21 cellular contexts compared by ENCODE assay signal in genomic region chr9:93726147-93726546, GRCh38.
DNase-seq lines count a peak whose midpoint lies in the region; TF ChIP-seq lines count a peak whose summit lies in the region.
"Had no signal": no experiment of that assay in that cellular context is flagged by ENCODE, and none has a peak within 500 bp of the region (broad histone marks: within the 10 kb centered on the region; RNA-seq: fewer than 3 reads in every experiment).

No MANE protein-coding gene starts in this region.

- H3K27ac ChIP-seq in endodermal cell (ENCODE audit: low read depth, low read length) (no peak overlapping the region), stomach (peak overlapping the region in 3 of 5 donors; percentile 47 to 83 (median 62))
- H3K27ac ChIP-seq: 22Rv1; A549; BLaER1 treated with 17β-estradiol and CSF1 and Interleukin-3, amounts not matched to agents 10 nM and 100 nM; C4-2B had no signal

- H3K27ac Mint-ChIP-seq in endodermal cell = no peak overlapping the region
- H3K27ac Mint-ChIP-seq: B cell; CD4-positive, alpha-beta T cell; CD8-positive, alpha-beta T cell had no signal

- H3K4me3 ChIP-seq in endodermal cell (ENCODE audit: low read length) (no peak overlapping the region), stomach (no peak overlapping the region)
- H3K4me3 ChIP-seq: A549; BLaER1 treated with 17β-estradiol and CSF1 and Interleukin-3, amounts not matched to agents 10 nM and 100 nM had no signal

- no peaks in the 10 kb centered on the region for H3K27me3 ChIP-seq in endodermal cell (ENCODE audit: control insufficient read depth, insufficient read depth, low read length, poor library complexity, severe bottlenecking)
- peaks cover 0 to 6% (median 0%) of the 10 kb centered on the region in 3 donors for H3K27me3 ChIP-seq in stomach
- H3K27me3 ChIP-seq: BLaER1 treated with 17β-estradiol and CSF1 and Interleukin-3, amounts not matched to agents 10 nM and 100 nM had no signal

- peaks cover 5% of the 10 kb centered on the region for H3K9me3 Mint-ChIP-seq in endodermal cell
- H3K9me3 Mint-ChIP-seq: CD4-positive, alpha-beta T cell; CD8-positive, alpha-beta T cell had no signal

- POLR2A ChIA-PET in GM10248 (lab: Yijun Ruan, JAX) = no interaction called here

- no peaks in the 10 kb centered on the region for H3K36me3 Mint-ChIP-seq in endodermal cell (ENCODE audit: low read depth)
- H3K36me3 Mint-ChIP-seq: CD8-positive, alpha-beta T cell had no signal

- no peak for TF ChIP-seq EP300 in stomach (IDR thresholded peaks at IDR 0.05)

- in situ Hi-C loops in GM13976 (cut with MboI; ENCODE audit: low sequenced_read_pairs, unreplicated experiment) = no loop called here

- no peaks in the 10 kb centered on the region for H3K4me1 ChIP-seq in endodermal cell (ENCODE audit: control insufficient read depth, insufficient read depth, low read length)
- peaks cover 0 to 33% (median 5%) of the 10 kb centered on the region in 4 donors for H3K4me1 ChIP-seq in stomach
- H3K4me1 ChIP-seq: A549 had no signal

- no peaks in the 10 kb centered on the region for H3K36me3 ChIP-seq in endodermal cell (ENCODE audit: control insufficient read depth, insufficient read depth, low read length)
- H3K36me3 ChIP-seq in stomach = no peaks in the 10 kb centered on the region
- H3K36me3 ChIP-seq: BLaER1 treated with 17β-estradiol and CSF1 and Interleukin-3, amounts not matched to agents 10 nM and 100 nM had no signal

- H3K4me1 Mint-ChIP-seq in endodermal cell = no peaks in the 10 kb centered on the region
- H3K4me1 Mint-ChIP-seq: B cell had no signal

- peaks cover under 1% of the 10 kb centered on the region for H3K27me3 Mint-ChIP-seq in endodermal cell (ENCODE audit: insufficient read depth)

- 87 to 88% methylated on average over 5 to 7 of the region's 7 CpGs for WGBS in endodermal cell (ENCODE audit: insufficient coverage in 1 of 2, insufficient read length in 1 of 2), 2 experiments
- WGBS in stomach, 5 donors = 85 to 92% (median 89%) methylated on average over 6 to 7 of the region's 7 CpGs

- TF ChIP-seq CTCF in GM13976 (IDR thresholded peaks at IDR 0.05; ENCODE audit: borderline replicate concordance, control extremely low read depth, extremely low read depth, insufficient read depth, missing control alignments) (no peak), endodermal cell (conservative IDR thresholded peaks at IDR 0.05) (no peak), stomach (IDR thresholded peaks at IDR 0.05) (no peak), GM10248 (IDR thresholded peaks at IDR 0.05; ENCODE audit: control extremely low read depth, extremely low read depth, low read depth, missing control alignments) (no peak)

- no peak overlapping the region for H3K4me3 Mint-ChIP-seq in endodermal cell
- H3K4me3 Mint-ChIP-seq: B cell; CD4-positive, alpha-beta T cell; CD8-positive, alpha-beta T cell had no signal

- intact Hi-C loops in stomach (cut with DNase I; ENCODE audit: low total_unique reads) = no loop called here

- no peak overlapping the region for H3K9ac ChIP-seq in endodermal cell (ENCODE audit: extremely low read depth, low read length, poor library complexity, severe bottlenecking)
- H3K9ac ChIP-seq: BLaER1 treated with 17β-estradiol and CSF1 and Interleukin-3, amounts not matched to agents 10 nM and 100 nM had no signal

- no peak for TF ChIP-seq POLR2A in stomach (IDR thresholded peaks at IDR 0.05)

- H3K9me3 ChIP-seq in endodermal cell (ENCODE audit: control insufficient read depth, low read length) = peaks cover under 1% of the 10 kb centered on the region
- peaks cover 0 to 18% (median 11%) of the 10 kb centered on the region in 4 donors for H3K9me3 ChIP-seq in stomach

- DNase-seq in GM13976 (ENCODE audit: low spot score) (peak; percentile 10), endodermal cell (peak; percentile 27), stomach (no peak), T1000 (lab: John Stamatoyannopoulos, UW) (no peak), GM10248 (ENCODE audit: extremely low spot score) (no peak), COR-L47 (lab: John Stamatoyannopoulos, UW) (no peak)
- DNase-seq: AML-193; CD4-positive, alpha-beta T cell; CD8-positive, alpha-beta T cell; DMS 273 treated with DMSO at 0.1 percent for 48 hours; DMS153; DMS53; DMS79; DND-41; EL; GDM1 had no signal

- CTCF ChIA-PET in GM10248 (lab: Yijun Ruan, JAX) = no interaction called here

Comparison
In these comparisons a context has a peak if more than half of its experiments do, and no peak if none do; other contexts are left out.
1. DNase-seq: peak in GM13976 (single experiment) and endodermal cell (single experiment); none in stomach (single experiment), T1000 (single experiment), GM10248 (single experiment) and COR-L47 (single experiment).